Comparison of ENCODE assay signal across 1 cellular context in the genomic region with DNA sequence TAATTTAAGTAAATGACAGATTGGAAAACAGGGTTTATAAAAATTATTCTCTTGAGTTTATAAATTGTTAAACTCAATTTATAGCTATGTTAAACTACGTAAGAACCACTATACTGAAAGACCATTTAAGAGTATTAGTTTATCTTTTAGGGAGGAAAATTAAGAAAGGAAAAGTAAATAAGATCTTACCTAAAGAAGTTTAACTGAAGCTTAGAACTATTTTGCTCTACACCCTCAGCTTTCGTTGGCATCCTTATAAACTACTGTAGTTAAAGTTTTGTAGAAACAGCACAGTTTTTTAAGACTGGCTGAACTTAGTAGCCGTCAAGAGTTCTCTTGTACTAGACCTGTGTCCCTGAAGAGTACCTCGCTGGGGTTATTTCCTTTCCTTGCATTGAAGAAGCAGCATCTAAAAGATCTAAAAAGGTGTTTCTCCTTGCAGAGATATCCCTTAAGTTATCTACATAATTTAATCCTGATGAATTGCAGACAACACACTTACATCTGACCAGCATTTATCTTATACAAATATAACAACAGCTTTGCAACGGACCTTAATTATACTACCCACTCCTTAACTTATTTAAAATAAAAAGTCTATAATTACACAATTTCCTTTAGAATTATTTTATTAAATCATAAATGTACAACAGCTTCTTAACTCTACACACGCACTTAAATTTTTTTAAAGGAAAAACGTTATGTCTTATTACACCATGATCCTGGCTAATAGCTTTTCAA.
TF ChIP-seq lines count a peak whose summit lies in the region.

No MANE protein-coding gene starts in this region.

TF ChIP-seq in GM12878, 131 proteins besides CTCF, POLR2A, EP300 and RAD21:
- TF ChIP-seq POLR2AphosphoS2 (IDR thresholded peaks at IDR 0.05; ENCODE audit: low read depth, low read length) (0 out of 2 replicates have a peak, but pooled peaks have one; percentile 35), SMAD5 (IDR thresholded peaks at IDR 0.05; ENCODE audit: low read depth) (no peak)
